Comparison of ENCODE assay signal across 1 cellular context in the genomic region with DNA sequence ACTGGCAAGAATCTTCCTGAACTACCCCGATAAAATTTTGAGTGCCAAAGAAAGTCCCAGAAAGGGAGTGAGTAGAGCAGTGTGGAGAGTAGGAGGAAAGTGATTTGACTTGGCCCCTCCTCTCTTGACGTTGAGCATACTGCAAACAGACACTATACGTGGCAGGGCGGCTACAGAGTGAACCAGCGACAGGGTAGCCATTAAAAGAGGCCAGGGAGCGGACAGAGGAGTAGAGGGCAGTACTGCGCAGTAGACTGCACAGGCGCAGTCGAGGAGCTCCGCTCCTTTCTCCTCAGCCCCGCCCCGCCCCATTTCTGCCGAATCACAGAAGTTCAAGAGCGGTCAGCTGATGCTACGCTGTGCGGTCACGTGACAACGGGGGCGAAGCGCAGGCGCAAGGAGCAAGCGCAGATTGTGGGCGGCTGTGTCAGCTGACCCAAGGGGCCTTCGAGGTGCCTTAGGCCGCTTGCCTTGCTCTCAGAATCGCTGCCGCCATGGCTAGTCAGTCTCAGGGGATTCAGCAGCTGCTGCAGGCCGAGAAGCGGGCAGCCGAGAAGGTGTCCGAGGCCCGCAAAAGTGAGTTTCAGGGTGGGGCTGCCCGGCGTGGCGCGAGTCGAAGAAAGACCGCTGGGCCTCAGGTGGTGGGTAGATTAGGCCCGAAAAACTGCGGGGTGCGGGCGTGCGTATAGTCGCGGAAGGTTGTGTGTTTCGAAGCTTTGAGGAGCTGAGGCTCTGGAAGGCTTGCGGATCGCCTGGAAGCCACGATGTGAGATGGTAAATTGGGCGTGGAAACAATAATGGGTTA.
A peak's percentile ranks its signal among the peaks of the same experiment; 100 is the strongest.
TF ChIP-seq lines count a peak whose summit lies in the region.

A gene with protein sequence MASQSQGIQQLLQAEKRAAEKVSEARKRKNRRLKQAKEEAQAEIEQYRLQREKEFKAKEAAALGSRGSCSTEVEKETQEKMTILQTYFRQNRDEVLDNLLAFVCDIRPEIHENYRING (plus strand): TSS at position 425 of the 805 bp plus-strand sequence. CDS start 70 bp downstream, at position 495.

TF ChIP-seq in GM23338, 12 proteins besides CTCF, POLR2A, EP300 and RAD21:
- TF ChIP-seq CREB1 (CRISPR knock-in tag; IDR thresholded peaks at IDR 0.05; ENCODE audit: low read depth) (peak; percentile 73), POLR2AphosphoS5 (IDR thresholded peaks at IDR 0.05; ENCODE audit: low read depth) (peak; percentile 92), JUNB (IDR thresholded peaks at IDR 0.05; ENCODE audit: unreplicated experiment) (no peak), NANOG (IDR thresholded peaks at IDR 0.05; ENCODE audit: borderline replicate concordance) (no peak)
- TF ChIP-seq, protein P1, sequence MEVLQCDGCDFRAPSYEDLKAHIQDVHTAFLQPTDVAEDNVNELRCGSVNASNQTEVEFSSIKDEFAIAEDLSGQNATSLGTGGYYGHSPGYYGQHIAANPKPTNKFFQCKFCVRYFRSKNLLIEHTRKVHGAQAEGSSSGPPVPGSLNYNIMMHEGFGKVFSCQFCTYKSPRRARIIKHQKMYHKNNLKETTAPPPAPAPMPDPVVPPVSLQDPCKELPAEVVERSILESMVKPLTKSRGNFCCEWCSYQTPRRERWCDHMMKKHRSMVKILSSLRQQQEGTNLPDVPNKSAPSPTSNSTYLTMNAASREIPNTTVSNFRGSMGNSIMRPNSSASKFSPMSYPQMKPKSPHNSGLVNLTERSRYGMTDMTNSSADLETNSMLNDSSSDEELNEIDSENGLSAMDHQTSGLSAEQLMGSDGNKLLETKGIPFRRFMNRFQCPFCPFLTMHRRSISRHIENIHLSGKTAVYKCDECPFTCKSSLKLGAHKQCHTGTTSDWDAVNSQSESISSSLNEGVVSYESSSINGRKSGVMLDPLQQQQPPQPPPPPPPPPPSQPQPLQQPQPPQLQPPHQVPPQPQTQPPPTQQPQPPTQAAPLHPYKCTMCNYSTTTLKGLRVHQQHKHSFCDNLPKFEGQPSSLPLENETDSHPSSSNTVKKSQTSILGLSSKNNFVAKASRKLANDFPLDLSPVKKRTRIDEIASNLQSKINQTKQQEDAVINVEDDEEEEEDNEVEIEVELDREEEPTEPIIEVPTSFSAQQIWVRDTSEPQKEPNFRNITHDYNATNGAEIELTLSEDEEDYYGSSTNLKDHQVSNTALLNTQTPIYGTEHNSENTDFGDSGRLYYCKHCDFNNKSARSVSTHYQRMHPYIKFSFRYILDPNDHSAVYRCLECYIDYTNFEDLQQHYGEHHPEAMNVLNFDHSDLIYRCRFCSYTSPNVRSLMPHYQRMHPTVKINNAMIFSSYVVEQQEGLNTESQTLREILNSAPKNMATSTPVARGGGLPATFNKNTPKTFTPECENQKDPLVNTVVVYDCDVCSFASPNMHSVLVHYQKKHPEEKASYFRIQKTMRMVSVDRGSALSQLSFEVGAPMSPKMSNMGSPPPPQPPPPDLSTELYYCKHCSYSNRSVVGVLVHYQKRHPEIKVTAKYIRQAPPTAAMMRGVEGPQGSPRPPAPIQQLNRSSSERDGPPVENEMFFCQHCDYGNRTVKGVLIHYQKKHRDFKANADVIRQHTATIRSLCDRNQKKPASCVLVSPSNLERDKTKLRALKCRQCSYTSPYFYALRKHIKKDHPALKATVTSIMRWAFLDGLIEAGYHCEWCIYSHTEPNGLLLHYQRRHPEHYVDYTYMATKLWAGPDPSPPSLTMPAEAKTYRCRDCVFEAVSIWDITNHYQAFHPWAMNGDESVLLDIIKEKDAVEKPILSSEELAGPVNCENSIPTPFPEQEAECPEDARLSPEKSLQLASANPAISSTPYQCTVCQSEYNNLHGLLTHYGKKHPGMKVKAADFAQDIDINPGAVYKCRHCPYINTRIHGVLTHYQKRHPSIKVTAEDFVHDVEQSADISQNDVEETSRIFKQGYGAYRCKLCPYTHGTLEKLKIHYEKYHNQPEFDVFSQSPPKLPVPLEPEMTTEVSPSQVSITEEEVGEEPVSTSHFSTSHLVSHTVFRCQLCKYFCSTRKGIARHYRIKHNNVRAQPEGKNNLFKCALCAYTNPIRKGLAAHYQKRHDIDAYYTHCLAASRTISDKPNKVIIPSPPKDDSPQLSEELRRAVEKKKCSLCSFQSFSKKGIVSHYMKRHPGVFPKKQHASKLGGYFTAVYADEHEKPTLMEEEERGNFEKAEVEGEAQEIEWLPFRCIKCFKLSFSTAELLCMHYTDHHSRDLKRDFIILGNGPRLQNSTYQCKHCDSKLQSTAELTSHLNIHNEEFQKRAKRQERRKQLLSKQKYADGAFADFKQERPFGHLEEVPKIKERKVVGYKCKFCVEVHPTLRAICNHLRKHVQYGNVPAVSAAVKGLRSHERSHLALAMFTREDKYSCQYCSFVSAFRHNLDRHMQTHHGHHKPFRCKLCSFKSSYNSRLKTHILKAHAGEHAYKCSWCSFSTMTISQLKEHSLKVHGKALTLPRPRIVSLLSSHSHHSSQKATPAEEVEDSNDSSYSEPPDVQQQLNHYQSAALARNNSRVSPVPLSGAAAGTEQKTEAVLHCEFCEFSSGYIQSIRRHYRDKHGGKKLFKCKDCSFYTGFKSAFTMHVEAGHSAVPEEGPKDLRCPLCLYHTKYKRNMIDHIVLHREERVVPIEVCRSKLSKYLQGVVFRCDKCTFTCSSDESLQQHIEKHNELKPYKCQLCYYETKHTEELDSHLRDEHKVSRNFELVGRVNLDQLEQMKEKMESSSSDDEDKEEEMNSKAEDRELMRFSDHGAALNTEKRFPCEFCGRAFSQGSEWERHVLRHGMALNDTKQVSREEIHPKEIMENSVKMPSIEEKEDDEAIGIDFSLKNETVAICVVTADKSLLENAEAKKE (CRISPR knock-in tag; IDR thresholded peaks at IDR 0.05), result no peak
- TF ChIP-seq, protein P2, sequence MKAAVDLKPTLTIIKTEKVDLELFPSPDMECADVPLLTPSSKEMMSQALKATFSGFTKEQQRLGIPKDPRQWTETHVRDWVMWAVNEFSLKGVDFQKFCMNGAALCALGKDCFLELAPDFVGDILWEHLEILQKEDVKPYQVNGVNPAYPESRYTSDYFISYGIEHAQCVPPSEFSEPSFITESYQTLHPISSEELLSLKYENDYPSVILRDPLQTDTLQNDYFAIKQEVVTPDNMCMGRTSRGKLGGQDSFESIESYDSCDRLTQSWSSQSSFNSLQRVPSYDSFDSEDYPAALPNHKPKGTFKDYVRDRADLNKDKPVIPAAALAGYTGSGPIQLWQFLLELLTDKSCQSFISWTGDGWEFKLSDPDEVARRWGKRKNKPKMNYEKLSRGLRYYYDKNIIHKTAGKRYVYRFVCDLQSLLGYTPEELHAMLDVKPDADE (IDR thresholded peaks at IDR 0.05), result peak; percentile 53; the same call in 1 of the 2 replicates
